In genomic region chr4:26287748-26288147, GRCh38 we compare ENCODE assay signal across 19 cellular contexts. TPM values are rescaled to one million over a fixed set of nuclear protein-coding genes. Genes with fewer than 3 reads are reported as not detected.
DNase-seq lines count a peak whose midpoint lies in the region; ATAC-seq and TF ChIP-seq lines count a peak whose summit lies in the region.
"Had no signal": no experiment of that assay in that cellular context is flagged by ENCODE, and none has a peak within 500 bp of the region (broad histone marks: within the 10 kb centered on the region; RNA-seq: fewer than 3 reads in every experiment).

No MANE protein-coding gene starts in this region.

- no peaks in the 10 kb centered on the region for H3K27me3 ChIP-seq in CD4-positive, CD25-positive, alpha-beta regulatory T cell (ENCODE audit: control insufficient read depth, insufficient read depth, low read length)
- H3K27me3 ChIP-seq in skeletal muscle tissue (ENCODE audit: control insufficient read depth in 3 of 3, insufficient read depth in 3 of 3, low read length in 3 of 3) = no peaks in the 10 kb centered on the region
- H3K27me3 ChIP-seq: BLaER1, right atrium auricular region had no signal

- peaks cover 7% of the 10 kb centered on the region for H3K4me1 ChIP-seq in CD4-positive, CD25-positive, alpha-beta regulatory T cell (ENCODE audit: control insufficient read depth, insufficient read depth, low read length, poor library complexity, severe bottlenecking)
- peaks cover 0 to 6% (median 0%) of the 10 kb centered on the region in 3 donors for H3K4me1 ChIP-seq in skeletal muscle tissue (ENCODE audit: control insufficient read depth in 3 of 3, insufficient read depth in 3 of 3, low read length in 3 of 3)
- H3K4me1 ChIP-seq: BLaER1, right atrium auricular region had no signal

- H3K9me3 ChIP-seq in CD4-positive, CD25-positive, alpha-beta regulatory T cell (ENCODE audit: control insufficient read depth in 2 of 2, low read length in 2 of 2) = no peaks in the 10 kb centered on the region
- no peaks in the 10 kb centered on the region for H3K9me3 ChIP-seq in skeletal muscle tissue (ENCODE audit: control insufficient read depth in 3 of 3, low read length in 3 of 3)
- H3K9me3 ChIP-seq: BLaER1, right atrium auricular region had no signal

- H3K36me3 ChIP-seq in CD4-positive, CD25-positive, alpha-beta regulatory T cell (ENCODE audit: control insufficient read depth, insufficient read depth, low read length) = no peaks in the 10 kb centered on the region
- no peaks in the 10 kb centered on the region for H3K36me3 ChIP-seq in skeletal muscle tissue (ENCODE audit: control insufficient read depth in 3 of 3, insufficient read depth in 3 of 3, low read length in 3 of 3)
- H3K36me3 ChIP-seq: BLaER1, right atrium auricular region had no signal

- H3K4me3 Mint-ChIP-seq in CD4-positive, CD25-positive, alpha-beta regulatory T cell = no peak overlapping the region
- H3K4me3 Mint-ChIP-seq in HFFc6 = no peak overlapping the region
- H3K4me3 Mint-ChIP-seq in activated T-helper 1 cell treated with anti-CD3 and anti-CD28 coated beads, Interleukin-12 subunit alpha, Interleukin-12 subunit beta, Interleukin-2, Interleukin-4 antibody, amounts not matched to agents 30 ng/mL and 10 ng/mL and 1 ng/mL, durations not matched to agents 14 hours and 24 hours and 36 hours = no peak overlapping the region
- H3K4me3 Mint-ChIP-seq: neural crest cell had no signal

- peak overlapping the region in 1 of 3 donors; percentile 40 for H3K27ac Mint-ChIP-seq in CD4-positive, CD25-positive, alpha-beta regulatory T cell
- H3K27ac Mint-ChIP-seq in HFFc6 = peak overlapping the region; percentile 89; the same call in 1 of the 2 replicates
- H3K27ac Mint-ChIP-seq in activated T-helper 1 cell treated with anti-CD3 and anti-CD28 coated beads, Interleukin-12 subunit alpha, Interleukin-12 subunit beta, Interleukin-2, Interleukin-4 antibody, amounts not matched to agents 30 ng/mL and 10 ng/mL and 1 ng/mL, durations not matched to agents 14 hours and 24 hours and 36 hours = peak overlapping the region; percentile 61

- H3K9me3 Mint-ChIP-seq in CD4-positive, CD25-positive, alpha-beta regulatory T cell = peaks cover 0 to 1% (median 0%) of the 10 kb centered on the region in 7 donors
- H3K9me3 Mint-ChIP-seq in HFFc6 = no peaks in the 10 kb centered on the region
- H3K9me3 Mint-ChIP-seq in activated T-helper 1 cell treated with anti-CD3 and anti-CD28 coated beads, Interleukin-12 subunit alpha, Interleukin-12 subunit beta, Interleukin-2, Interleukin-4 antibody, amounts not matched to agents 30 ng/mL and 10 ng/mL and 1 ng/mL, durations not matched to agents 14 hours and 24 hours and 36 hours = no peaks in the 10 kb centered on the region
- H3K9me3 Mint-ChIP-seq: neural crest cell had no signal

- intact Hi-C loops in activated T-helper 1 cell treated with anti-CD3 and anti-CD28 coated beads, Interleukin-12 subunit alpha, Interleukin-12 subunit beta, Interleukin-2, Interleukin-4 antibody, amounts not matched to agents 30 ng/mL and 10 ng/mL and 1 ng/mL, durations not matched to agents 14 hours and 24 hours and 36 hours (cut with micrococcal nuclease) = loop anchor here (1.0 kb wide), 3 partner anchors 21 to 90 kb away; no protein-coding TSS in a partner anchor

- DNase-seq in CD4-positive, CD25-positive, alpha-beta regulatory T cell = no peak
- no peak for DNase-seq in HFFc6
- DNase-seq in activated T-helper 1 cell treated with anti-CD3 and anti-CD28 coated beads, Interleukin-12 subunit alpha, Interleukin-12 subunit beta, Interleukin-2, Interleukin-4 antibody, amounts not matched to agents 30 ng/mL and 10 ng/mL and 1 ng/mL, durations not matched to agents 14 hours and 24 hours and 36 hours (ENCODE audit: low spot score) = no peak
- DNase-seq in nucleus accumbens (lab: John Stamatoyannopoulos, UW) = no peak
- no peak for DNase-seq in left lobe of liver (ENCODE audit: low spot score)
- DNase-seq in cortex of kidney (lab: John Stamatoyannopoulos, UW) = no peak
- DNase-seq: activated CD4-positive, alpha-beta T cell treated with anti-CD3 and anti-CD28 coated beads, Interleukin-2, amount 50 U/mL, for 1 hour; amniotic stem cell; cerebellar nuclear complex; NCI-H187 treated with DMSO at 0.1 percent for 48 hours; NCI-H524 treated with DMSO at 0.1 percent for 48 hours; RPMI8226; stimulated activated CD4-positive, alpha-beta T cell treated with anti-CD3 and anti-CD28 coated beads, Interleukin-2, amount 100 ng/mL, for 48 hours; T-helper 9 cell had no signal

- no peak for ATAC-seq in CD4-positive, CD25-positive, alpha-beta regulatory T cell (ENCODE audit: low read depth in 2 of 2)
- ATAC-seq in left lobe of liver = no peak
- ATAC-seq: HCT116 had no signal

- no peaks in the 10 kb centered on the region for H3K27me3 Mint-ChIP-seq in CD4-positive, CD25-positive, alpha-beta regulatory T cell
- H3K27me3 Mint-ChIP-seq in HFFc6 (ENCODE audit: insufficient read depth) = no peaks in the 10 kb centered on the region
- H3K27me3 Mint-ChIP-seq in activated T-helper 1 cell treated with anti-CD3 and anti-CD28 coated beads, Interleukin-12 subunit alpha, Interleukin-12 subunit beta, Interleukin-2, Interleukin-4 antibody, amounts not matched to agents 30 ng/mL and 10 ng/mL and 1 ng/mL, durations not matched to agents 14 hours and 24 hours and 36 hours (ENCODE audit: insufficient read depth) = no peaks in the 10 kb centered on the region

- TF ChIP-seq CTCF in HFFc6 (IDR thresholded peaks at IDR 0.05) = no peak

- H3K27ac ChIP-seq in CD4-positive, CD25-positive, alpha-beta regulatory T cell (ENCODE audit: insufficient read depth, low read length, poor library complexity, severe bottlenecking) = no peak overlapping the region
- H3K27ac ChIP-seq in skeletal muscle tissue (ENCODE audit: low read depth, low read length) = peak overlapping the region; percentile 63
- H3K27ac ChIP-seq: BLaER1, right atrium auricular region had no signal

- no peaks in the 10 kb centered on the region for H3K36me3 Mint-ChIP-seq in CD4-positive, CD25-positive, alpha-beta regulatory T cell
- no peaks in the 10 kb centered on the region for H3K36me3 Mint-ChIP-seq in HFFc6 (ENCODE audit: low read depth)
- H3K36me3 Mint-ChIP-seq in activated T-helper 1 cell treated with anti-CD3 and anti-CD28 coated beads, Interleukin-12 subunit alpha, Interleukin-12 subunit beta, Interleukin-2, Interleukin-4 antibody, amounts not matched to agents 30 ng/mL and 10 ng/mL and 1 ng/mL, durations not matched to agents 14 hours and 24 hours and 36 hours (ENCODE audit: low read depth) = peaks cover 6% of the 10 kb centered on the region

- H3K4me3 ChIP-seq in CD4-positive, CD25-positive, alpha-beta regulatory T cell (ENCODE audit: low read depth, low read length) = peak overlapping the region; percentile 13
- H3K4me3 ChIP-seq in skeletal muscle tissue (ENCODE audit: low read length in 3 of 3) = no peak overlapping the region
- H3K4me3 ChIP-seq: BLaER1, right atrium auricular region had no signal

- H3K4me1 Mint-ChIP-seq in CD4-positive, CD25-positive, alpha-beta regulatory T cell = peaks cover 8 to 14% (median 11%) of the 10 kb centered on the region in 4 donors
- H3K4me1 Mint-ChIP-seq in HFFc6 (ENCODE audit: low read depth) = peaks cover 38% of the 10 kb centered on the region
- H3K4me1 Mint-ChIP-seq in activated T-helper 1 cell treated with anti-CD3 and anti-CD28 coated beads, Interleukin-12 subunit alpha, Interleukin-12 subunit beta, Interleukin-2, Interleukin-4 antibody, amounts not matched to agents 30 ng/mL and 10 ng/mL and 1 ng/mL, durations not matched to agents 14 hours and 24 hours and 36 hours (ENCODE audit: low read depth) = peaks cover 29% of the 10 kb centered on the region
- H3K4me1 Mint-ChIP-seq: neural crest cell had no signal

- H3K9ac ChIP-seq in skeletal muscle tissue (ENCODE audit: low read depth in 1 of 3, low read length in 3 of 3) = no peak overlapping the region
- H3K9ac ChIP-seq: BLaER1 had no signal

RNA-seq across cellular contexts. Expression of gene RBPJ, which starts 33.1 kb away (rescaled TPM):
- total RNA-seq in CD4-positive, CD25-positive, alpha-beta regulatory T cell = 88.4 TPM
- polyA plus RNA-seq in CD4-positive, CD25-positive, alpha-beta regulatory T cell = 100 to 1,000 TPM in 2 of 4 donors, 10 to 100 TPM in 2; 68.5 to 120 (median 98.0) TPM
- 10 to 100 TPM; 60.9 to 71.7 (median 69.0) TPM for total RNA-seq in HFFc6 (2021; fragmentation: NEBNext Ultra II Directional; extraction: Animal tissue kit (Norgen Biotek cat#: 25700))
- 455 and 472 TPM in 2 replicates for total RNA-seq in activated T-helper 1 cell treated with anti-CD3 and anti-CD28 coated beads, Interleukin-12 subunit alpha, Interleukin-12 subunit beta, Interleukin-2, Interleukin-4 antibody, amounts not matched to agents 30 ng/mL and 10 ng/mL and 1 ng/mL, durations not matched to agents 14 hours and 24 hours and 36 hours
- total RNA-seq in skeletal muscle tissue (77.2 TPM), left lobe of liver (21.5 TPM)
